ENCODE assay signal across 1 cellular context in genomic region chr3:177212278-177212610, GRCh38.
TF ChIP-seq lines count a peak whose summit lies in the region.

No MANE protein-coding gene starts in this region.

TF ChIP-seq in IMR-90, 13 proteins besides CTCF, POLR2A, EP300 and RAD21 (continued from another document):
- no peak for TF ChIP-seq USF2 (IDR thresholded peaks at IDR 0.05; ENCODE audit: low read depth, low read length)
- TF ChIP-seq FOS (IDR thresholded peaks at IDR 0.05; ENCODE audit: low read depth, low read length): no peak
- no peak for TF ChIP-seq MXI1 (IDR thresholded peaks at IDR 0.05; ENCODE audit: borderline replicate concordance, low read depth, low read length)
- TF ChIP-seq, protein P1, sequence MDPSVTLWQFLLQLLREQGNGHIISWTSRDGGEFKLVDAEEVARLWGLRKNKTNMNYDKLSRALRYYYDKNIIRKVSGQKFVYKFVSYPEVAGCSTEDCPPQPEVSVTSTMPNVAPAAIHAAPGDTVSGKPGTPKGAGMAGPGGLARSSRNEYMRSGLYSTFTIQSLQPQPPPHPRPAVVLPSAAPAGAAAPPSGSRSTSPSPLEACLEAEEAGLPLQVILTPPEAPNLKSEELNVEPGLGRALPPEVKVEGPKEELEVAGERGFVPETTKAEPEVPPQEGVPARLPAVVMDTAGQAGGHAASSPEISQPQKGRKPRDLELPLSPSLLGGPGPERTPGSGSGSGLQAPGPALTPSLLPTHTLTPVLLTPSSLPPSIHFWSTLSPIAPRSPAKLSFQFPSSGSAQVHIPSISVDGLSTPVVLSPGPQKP (IDR thresholded peaks at IDR 0.05; ENCODE audit: borderline replicate concordance, low read depth, low read length): no peak
- TF ChIP-seq RCOR1 (IDR thresholded peaks at IDR 0.05; ENCODE audit: insufficient replicate concordance, low read length): no peak
- no peak for TF ChIP-seq MAFK (IDR thresholded peaks at IDR 0.05; ENCODE audit: low read depth, low read length)
- TF ChIP-seq CHD1 (IDR thresholded peaks at IDR 0.05; ENCODE audit: low read depth, low read length): no peak
- no peak for TF ChIP-seq NFE2L2 (IDR thresholded peaks at IDR 0.05; ENCODE audit: low read depth, low read length)
TF ChIP-seq in IMR-90: peak in this region for 0.
